ENCODE assay signal across 36 cellular contexts in the genomic region with DNA sequence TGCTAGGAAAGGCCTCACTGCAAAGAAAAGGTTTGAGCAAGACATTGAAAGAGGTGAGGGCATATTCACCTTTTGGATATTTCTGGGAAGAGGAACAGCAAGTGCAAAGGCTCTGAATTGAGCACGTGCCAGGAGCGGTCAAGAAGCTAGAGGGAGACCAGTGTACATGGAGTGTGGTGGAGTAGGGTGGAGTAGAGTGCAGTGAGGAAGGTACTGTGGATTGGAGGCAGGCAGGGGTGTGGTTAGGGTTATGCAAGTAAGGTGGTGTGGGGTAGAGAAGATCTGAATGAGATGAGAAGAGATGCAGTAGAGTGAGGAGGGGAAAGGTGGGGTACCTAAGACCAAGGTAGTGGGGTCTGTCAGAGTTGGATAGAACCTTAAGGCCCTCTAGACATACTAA.
"Had no signal": no experiment of that assay in that cellular context is flagged by ENCODE, and none has a peak within 500 bp of the region (broad histone marks: within the 10 kb centered on the region; RNA-seq: fewer than 3 reads in every experiment).

No MANE protein-coding gene starts in this region.

- H3K4me3 Mint-ChIP-seq: activated B cell treated with CpG ODN at 0.5 μM for 24 hours; activated CD4-positive, alpha-beta memory T cell treated with anti-CD3 and anti-CD28 coated beads for 36 hours; activated CD4-positive, alpha-beta T cell treated with anti-CD3 and anti-CD28 coated beads, Interleukin-2, amount 10 ng/mL, durations not matched to agents 24 days and 14 days; activated CD8-positive, alpha-beta T cell treated with anti-CD3 and anti-CD28 coated beads for 36 hours; activated naive CD4-positive, alpha-beta T cell treated with anti-CD3 and anti-CD28 coated beads for 36 hours; activated naive CD8-positive, alpha-beta T cell treated with anti-CD3 and anti-CD28 coated beads for 36 hours; activated T-cell treated with anti-CD3 and anti-CD28 coated beads, Interleukin-2, amount 50 U/mL, for 4 hours; activated T-cell treated with anti-CD3 and anti-CD28 coated beads, Interleukin-2, amount 50 U/mL, for 72 hours; activated T-helper 1 cell treated with anti-CD3 and anti-CD28 coated beads, Interleukin-12 subunit alpha, Interleukin-12 subunit beta, Interleukin-2, Interleukin-4 antibody, amounts not matched to agents 30 ng/mL and 10 ng/mL and 1 ng/mL, durations not matched to agents 14 hours and 24 hours and 36 hours; activated T-helper 17 cell treated with anti-CD3 and anti-CD28 coated beads, Interleukin-2, amount 50 U/mL, for 72 hours; central memory CD8-positive, alpha-beta T cell; T-helper 1 cell treated with Interleukin-12 subunit alpha and Interleukin-12 subunit beta and Interleukin-4 antibody, amounts not matched to agents 30 μg/mL and 1 μg/mL, for 36 hours; T-helper 2 cell treated with Interferon-gamma antibody and Interleukin-4, amounts not matched to agents 5 μg/mL and 100 μg/mL, for 36 hours had no signal

- DNase-seq: activated B cell treated with CpG ODN at 0.5 μM for 24 hours; activated CD4-positive, alpha-beta memory T cell treated with anti-CD3 and anti-CD28 coated beads for 36 hours; activated CD4-positive, alpha-beta T cell treated with anti-CD3 and anti-CD28 coated beads for 4 hours; activated CD4-positive, alpha-beta T cell treated with anti-CD3 and anti-CD28 coated beads, Interleukin-2, amount 10 ng/mL, durations not matched to agents 24 days and 14 days; activated CD4-positive, alpha-beta T cell treated with anti-CD3 and anti-CD28 coated beads, Interleukin-2, amount 50 U/mL, for 1 hour; activated CD4-positive, alpha-beta T cell treated with anti-CD3 and anti-CD28 coated beads, Interleukin-2, amount 50 U/mL, for 4 hours; activated CD4-positive, CD25-positive, alpha-beta regulatory T cell treated with anti-CD3 and anti-CD28 coated beads, Interleukin-2, amount 50 U/mL, for 72 hours; activated CD8-positive, alpha-beta memory T cell treated with anti-CD3 and anti-CD28 coated beads, Interleukin-2, amount 50 U/mL, for 4 hours; activated CD8-positive, alpha-beta T cell treated with anti-CD3 and anti-CD28 coated beads for 36 hours; activated effector memory CD4-positive, alpha-beta T cell treated with anti-CD3 and anti-CD28 coated beads, Interleukin-2, amount 50 U/mL, for 16 hours; activated gamma-delta T cell treated with Interleukin-2 at 50 U/mL for 16 hours; activated naive CD4-positive, alpha-beta T cell; activated naive CD4-positive, alpha-beta T cell treated with anti-CD3 and anti-CD28 coated beads for 36 hours; activated naive CD4-positive, alpha-beta T cell treated with anti-CD3 and anti-CD28 coated beads, Interleukin-2, amount 50 U/mL, for 16 hours; activated naive CD8-positive, alpha-beta T cell treated with anti-CD3 and anti-CD28 coated beads for 36 hours; activated T-cell treated with anti-CD3 and anti-CD28 coated beads for 4 hours; activated T-cell treated with anti-CD3 and anti-CD28 coated beads, Interleukin-2, amount 50 U/mL, for 1 hour; activated T-cell treated with anti-CD3 and anti-CD28 coated beads, Interleukin-2, amount 50 U/mL, for 4 hours; activated T-cell treated with anti-CD3 and anti-CD28 coated beads, Interleukin-2, amount 50 U/mL, for 72 hours; adrenal gland; amniotic stem cell; aorta; body of pancreas; caudate nucleus; cerebellar nuclear complex; T-helper 1 cell; T-helper 2 cell; T-helper 9 cell; WERI-Rb-1 had no signal

- H3K4me1 Mint-ChIP-seq: activated B cell treated with CpG ODN at 0.5 μM for 24 hours; activated CD4-positive, alpha-beta T cell treated with anti-CD3 and anti-CD28 coated beads, Interleukin-2, amount 10 ng/mL, durations not matched to agents 24 days and 14 days; activated naive CD8-positive, alpha-beta T cell treated with anti-CD3 and anti-CD28 coated beads for 36 hours; activated T-helper 17 cell treated with anti-CD3 and anti-CD28 coated beads, Interleukin-2, amount 50 U/mL, for 72 hours; central memory CD8-positive, alpha-beta T cell had no signal

- H3K27ac Mint-ChIP-seq: activated B cell treated with CpG ODN at 0.5 μM for 24 hours; activated CD4-positive, alpha-beta memory T cell treated with anti-CD3 and anti-CD28 coated beads for 36 hours; activated CD4-positive, alpha-beta T cell treated with anti-CD3 and anti-CD28 coated beads, Interleukin-2, amount 10 ng/mL, durations not matched to agents 24 days and 14 days; activated CD8-positive, alpha-beta T cell treated with anti-CD3 and anti-CD28 coated beads for 36 hours; activated naive CD4-positive, alpha-beta T cell treated with anti-CD3 and anti-CD28 coated beads for 36 hours; activated naive CD8-positive, alpha-beta T cell treated with anti-CD3 and anti-CD28 coated beads for 36 hours; activated T-cell treated with anti-CD3 and anti-CD28 coated beads, Interleukin-2, amount 50 U/mL, for 72 hours; activated T-helper 1 cell treated with anti-CD3 and anti-CD28 coated beads, Interleukin-12 subunit alpha, Interleukin-12 subunit beta, Interleukin-2, Interleukin-4 antibody, amounts not matched to agents 30 ng/mL and 10 ng/mL and 1 ng/mL, durations not matched to agents 14 hours and 24 hours and 36 hours; activated T-helper 17 cell treated with anti-CD3 and anti-CD28 coated beads, Interleukin-2, amount 50 U/mL, for 72 hours; T-helper 1 cell treated with Interleukin-12 subunit alpha and Interleukin-12 subunit beta and Interleukin-4 antibody, amounts not matched to agents 30 μg/mL and 1 μg/mL, for 36 hours; T-helper 2 cell treated with Interferon-gamma antibody and Interleukin-4, amounts not matched to agents 5 μg/mL and 100 μg/mL, for 36 hours had no signal

- H3K4me3 ChIP-seq: adrenal gland, body of pancreas, cardiac muscle cell had no signal

- ATAC-seq: activated CD8-positive, alpha-beta T cell treated with anti-CD3 and anti-CD28 coated beads for 36 hours; activated naive CD4-positive, alpha-beta T cell treated with anti-CD3 and anti-CD28 coated beads, Interleukin-2, amount 50 U/mL, for 72 hours; activated T-cell treated with anti-CD3 and anti-CD28 coated beads, Interleukin-2, amount 50 U/mL, for 4 hours; activated T-cell treated with anti-CD3 and anti-CD28 coated beads, Interleukin-2, amount 50 U/mL, for 72 hours; activated T-helper 17 cell treated with anti-CD3 and anti-CD28 coated beads, Interleukin-2, amount 50 U/mL, for 72 hours; body of pancreas had no signal

- H3K27me3 Mint-ChIP-seq: activated B cell treated with CpG ODN at 0.5 μM for 24 hours; activated CD4-positive, alpha-beta memory T cell treated with anti-CD3 and anti-CD28 coated beads for 36 hours; activated CD4-positive, alpha-beta T cell treated with anti-CD3 and anti-CD28 coated beads, Interleukin-2, amount 10 ng/mL, durations not matched to agents 24 days and 14 days; activated CD8-positive, alpha-beta T cell treated with anti-CD3 and anti-CD28 coated beads for 36 hours; activated naive CD8-positive, alpha-beta T cell treated with anti-CD3 and anti-CD28 coated beads for 36 hours; activated T-helper 17 cell treated with anti-CD3 and anti-CD28 coated beads, Interleukin-2, amount 50 U/mL, for 72 hours; central memory CD8-positive, alpha-beta T cell had no signal

- H3K36me3 ChIP-seq: adrenal gland, cardiac muscle cell, WERI-Rb-1 had no signal

- H3K9me3 ChIP-seq: adrenal gland, body of pancreas had no signal

- H3K27ac ChIP-seq: adrenal gland, body of pancreas, cardiac muscle cell, WERI-Rb-1 had no signal

- H3K27me3 ChIP-seq: adrenal gland, body of pancreas had no signal

- H3K9me3 Mint-ChIP-seq: activated B cell treated with CpG ODN at 0.5 μM for 24 hours; activated CD4-positive, alpha-beta memory T cell treated with anti-CD3 and anti-CD28 coated beads for 36 hours; activated CD4-positive, alpha-beta T cell treated with anti-CD3 and anti-CD28 coated beads, Interleukin-2, amount 10 ng/mL, durations not matched to agents 24 days and 14 days; activated CD8-positive, alpha-beta T cell treated with anti-CD3 and anti-CD28 coated beads for 36 hours; activated naive CD4-positive, alpha-beta T cell treated with anti-CD3 and anti-CD28 coated beads for 36 hours; activated naive CD4-positive, alpha-beta T cell treated with anti-CD3 and anti-CD28 coated beads, Interleukin-2, amount 50 U/mL, for 72 hours; activated naive CD8-positive, alpha-beta T cell treated with anti-CD3 and anti-CD28 coated beads for 36 hours; activated T-cell treated with anti-CD3 and anti-CD28 coated beads, Interleukin-2, amount 50 U/mL, for 4 hours; central memory CD8-positive, alpha-beta T cell; T-helper 1 cell treated with Interleukin-12 subunit alpha and Interleukin-12 subunit beta and Interleukin-4 antibody, amounts not matched to agents 30 μg/mL and 1 μg/mL, for 36 hours; T-helper 2 cell treated with Interferon-gamma antibody and Interleukin-4, amounts not matched to agents 5 μg/mL and 100 μg/mL, for 36 hours had no signal

- H3K4me1 ChIP-seq: adrenal gland, body of pancreas had no signal
